In the genomic region with DNA sequence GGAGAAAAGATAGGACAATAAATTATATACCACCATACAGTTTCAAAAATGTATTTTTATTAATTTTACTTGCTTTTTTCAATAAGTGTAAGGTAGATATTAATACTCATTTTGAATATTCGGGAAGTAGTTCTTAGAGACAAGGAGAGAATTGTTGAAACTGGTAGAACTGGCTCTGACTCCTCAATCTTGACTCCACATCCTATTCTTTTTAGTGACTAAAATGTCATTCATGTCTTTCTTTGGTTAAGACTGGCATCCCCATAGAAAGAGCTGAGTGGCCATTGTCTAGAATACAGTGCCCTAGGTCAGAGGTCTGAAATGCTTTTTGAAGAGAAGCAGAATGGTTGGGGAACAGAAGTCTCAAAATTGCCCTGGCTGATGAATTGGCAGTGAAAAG, we compare ENCODE assay signal across 18 cellular contexts.
A peak's percentile ranks its signal among the peaks of the same experiment; 100 is the strongest.
DNase-seq lines count a peak whose midpoint lies in the region; ATAC-seq and TF ChIP-seq lines count a peak whose summit lies in the region.
"Had no signal": no experiment of that assay in that cellular context is flagged by ENCODE, and none has a peak within 500 bp of the region (broad histone marks: within the 10 kb centered on the region; RNA-seq: fewer than 3 reads in every experiment).

No MANE protein-coding gene starts in this region.

- no peak overlapping the region for H4K5ac ChIP-seq in mesendoderm (ENCODE audit: low read length)

- H3K4me2 ChIP-seq in PC-3 (ENCODE audit: low read length) (no peak overlapping the region), neural progenitor cell (peak overlapping the region; percentile 61), mesendoderm (ENCODE audit: low read length) (no peak overlapping the region)
- H3K4me2 ChIP-seq: A549; BLaER1 treated with 17β-estradiol and CSF1 and Interleukin-3, amounts not matched to agents 10 nM and 100 nM had no signal

- no peak overlapping the region for H3K18ac ChIP-seq in mesendoderm (ENCODE audit: low read length)

- no peak overlapping the region for H3K27ac Mint-ChIP-seq in neural progenitor cell
- H3K27ac Mint-ChIP-seq: B cell; CD4-positive, alpha-beta T cell; CD8-positive, alpha-beta T cell had no signal

- intact Hi-C loops in PC-3 (cut with micrococcal nuclease): no loop called here

- H3K4me3 Mint-ChIP-seq in neural progenitor cell: no peak overlapping the region
- H3K4me3 Mint-ChIP-seq: B cell; CD4-positive, alpha-beta T cell; CD8-positive, alpha-beta T cell had no signal

- no peaks in the 10 kb centered on the region for H3K79me1 ChIP-seq in mesendoderm (ENCODE audit: low read length)

- no CpG with 5 or more reads among the region's 1 CpG for WGBS in mesendoderm (ENCODE audit: extremely low coverage, insufficient coverage, low lambda C conversion rate)

- H3K27ac ChIP-seq in PC-3 (ENCODE audit: low read length) (no peak overlapping the region), neural progenitor cell (no peak overlapping the region), mesendoderm (ENCODE audit: low read depth, low read length) (no peak overlapping the region)
- H3K27ac ChIP-seq: 22Rv1; A549; BLaER1 treated with 17β-estradiol and CSF1 and Interleukin-3, amounts not matched to agents 10 nM and 100 nM; C4-2B had no signal

- no peaks in the 10 kb centered on the region for H4K20me1 ChIP-seq in PC-3 (ENCODE audit: low read length)
- H4K20me1 ChIP-seq in neural progenitor cell (ENCODE audit: low read depth): no peaks in the 10 kb centered on the region
- H4K20me1 ChIP-seq: BLaER1 treated with 17β-estradiol and CSF1 and Interleukin-3, amounts not matched to agents 10 nM and 100 nM had no signal

- H3K4me3 ChIP-seq in PC-3 (ENCODE audit: low read length) (no peak overlapping the region), epithelial cell of esophagus (ENCODE audit: low read length) (no peak overlapping the region), neural progenitor cell (peak overlapping the region; percentile 8), mesendoderm (ENCODE audit: low read length) (no peak overlapping the region)
- H3K4me3 ChIP-seq: A549; BLaER1 treated with 17β-estradiol and CSF1 and Interleukin-3, amounts not matched to agents 10 nM and 100 nM had no signal

- BruUV-seq in PC-3 (replicated peaks; lab: Mats Ljungman, UMichigan): no TSS peak

- no peak overlapping the region for H2BK5ac ChIP-seq in mesendoderm (ENCODE audit: low read length)

- CTCF ChIA-PET in PC-3 (lab: Charles Lee): no interaction called here

- ATAC-seq in PC-3 (no peak), HG02763 (IDR thresholded peaks at IDR 0.05; ENCODE audit: unreplicated experiment) (no peak), HG03139 (IDR thresholded peaks at IDR 0.05; ENCODE audit: unreplicated experiment) (no peak)
- ATAC-seq: A549; CD8-positive, alpha-beta T cell had no signal

- TF ChIP-seq CTCF in PC-3 (conservative IDR thresholded peaks at IDR 0.05; ENCODE audit: low read depth, low read length): no peak
- TF ChIP-seq CTCF in epithelial cell of esophagus (IDR thresholded peaks at IDR 0.05; ENCODE audit: insufficient read depth, low read depth, low read length, missing control alignments): no peak
- no peak for TF ChIP-seq CTCF in neural progenitor cell (IDR thresholded peaks at IDR 0.05)

- H4K8ac ChIP-seq in mesendoderm (ENCODE audit: low read depth, low read length): no peak overlapping the region

- no peaks in the 10 kb centered on the region for H3K36me3 Mint-ChIP-seq in neural progenitor cell
- H3K36me3 Mint-ChIP-seq: CD8-positive, alpha-beta T cell had no signal

- no peaks in the 10 kb centered on the region for H3K36me3 ChIP-seq in PC-3 (ENCODE audit: low read depth, low read length)
- H3K36me3 ChIP-seq in neural progenitor cell: no peaks in the 10 kb centered on the region
- H3K36me3 ChIP-seq in mesendoderm (ENCODE audit: control insufficient read depth, insufficient read depth, low read length): no peaks in the 10 kb centered on the region
- H3K36me3 ChIP-seq: BLaER1 treated with 17β-estradiol and CSF1 and Interleukin-3, amounts not matched to agents 10 nM and 100 nM had no signal

- no peak overlapping the region for H3K23ac ChIP-seq in mesendoderm (ENCODE audit: low read length)

- H3K27me3 Mint-ChIP-seq in neural progenitor cell (ENCODE audit: insufficient read depth, low read depth): no peaks in the 10 kb centered on the region
- H3K27me3 Mint-ChIP-seq: B cell; CD4-positive, alpha-beta T cell had no signal

- no peak overlapping the region for H3K56ac ChIP-seq in mesendoderm (ENCODE audit: low read length)

- H3K27me3 ChIP-seq in PC-3 (ENCODE audit: low read length) (no peaks in the 10 kb centered on the region), neural progenitor cell (no peaks in the 10 kb centered on the region), mesendoderm (ENCODE audit: insufficient read depth, low read length, poor library complexity) (no peaks in the 10 kb centered on the region)
- H3K27me3 ChIP-seq: BLaER1 treated with 17β-estradiol and CSF1 and Interleukin-3, amounts not matched to agents 10 nM and 100 nM had no signal

- DNase-seq in PC-3 (peak; percentile 39), epithelial cell of esophagus (ENCODE audit: low read depth) (peak; percentile 53), neural progenitor cell (ENCODE audit: low spot score) (peak; percentile 50), mesendoderm (no peak)
- DNase-seq: AML-193; Caco-2; Calu3; CD4-positive, alpha-beta T cell; CD8-positive, alpha-beta T cell; DMS79 treated with DMSO at 0.1 percent for 48 hours; GF-D8 had no signal

- H3F3A ChIP-seq in PC-3 (ENCODE audit: low read length, unreplicated experiment) (no peaks in the 10 kb centered on the region), neural progenitor cell (ENCODE audit: low read depth) (no peaks in the 10 kb centered on the region)

- H3K4me1 Mint-ChIP-seq in neural progenitor cell: peaks cover 4% of the 10 kb centered on the region
- H3K4me1 Mint-ChIP-seq: B cell had no signal

- H3K9me2 ChIP-seq in PC-3 (replicated peaks; ENCODE audit: low read length): no peaks in the 10 kb centered on the region

- H3K9ac ChIP-seq in PC-3 (ENCODE audit: low read length) (no peak overlapping the region), neural progenitor cell (no peak overlapping the region), mesendoderm (ENCODE audit: low read length) (no peak overlapping the region)
- H3K9ac ChIP-seq: BLaER1 treated with 17β-estradiol and CSF1 and Interleukin-3, amounts not matched to agents 10 nM and 100 nM had no signal

- H2AK5ac ChIP-seq in mesendoderm (ENCODE audit: low read length): no peak overlapping the region

- H3K4me1 ChIP-seq in PC-3 (ENCODE audit: insufficient read depth, low read length) (0 out of 2 replicates have a peak, but pooled peaks cover 4% of the 10 kb centered on the region), neural progenitor cell (peaks cover 16% of the 10 kb centered on the region), mesendoderm (ENCODE audit: control insufficient read depth, low read depth, low read length) (no peaks in the 10 kb centered on the region)
- H3K4me1 ChIP-seq: A549; BLaER1 treated with 17β-estradiol and CSF1 and Interleukin-3, amounts not matched to agents 10 nM and 100 nM; Caco-2 had no signal

- POLR2A ChIA-PET in PC-3 (lab: Charles Lee; ENCODE audit: unreplicated experiment): no interaction called here

- no peaks in the 10 kb centered on the region for H3K9me3 Mint-ChIP-seq in neural progenitor cell
- H3K9me3 Mint-ChIP-seq: CD4-positive, alpha-beta T cell; CD8-positive, alpha-beta T cell had no signal

- no peak overlapping the region for H2BK120ac ChIP-seq in mesendoderm (ENCODE audit: low read depth, low read length)

- no peaks in the 10 kb centered on the region for H3K9me3 ChIP-seq in PC-3 (ENCODE audit: low read length)
- H3K9me3 ChIP-seq in neural progenitor cell (ENCODE audit: low read depth): no peaks in the 10 kb centered on the region
- H3K9me3 ChIP-seq: A549; BLaER1 treated with 17β-estradiol and CSF1 and Interleukin-3, amounts not matched to agents 10 nM and 100 nM; Caco-2 had no signal

- H3K4ac ChIP-seq in mesendoderm (ENCODE audit: low read depth, low read length): no peak overlapping the region

- H2AFZ ChIP-seq in PC-3 (ENCODE audit: low read length) (no peak overlapping the region), neural progenitor cell (replicated peaks) (no peak overlapping the region)

- H2BK15ac ChIP-seq in mesendoderm (replicated peaks; ENCODE audit: low read depth): no peak overlapping the region

- H3K79me2 ChIP-seq in PC-3 (ENCODE audit: low read length) (no peaks in the 10 kb centered on the region), neural progenitor cell (ENCODE audit: low read depth) (no peaks in the 10 kb centered on the region), mesendoderm (ENCODE audit: control insufficient read depth, insufficient read depth, low read length) (no peaks in the 10 kb centered on the region)
